ENCODE assay signal across 33 cellular contexts in genomic region chr1:18340787-18341186, GRCh38.
DNase-seq lines count a peak whose midpoint lies in the region; ATAC-seq, FAIRE-seq and TF ChIP-seq lines count a peak whose summit lies in the region.
"Had no signal": no experiment of that assay in that cellular context is flagged by ENCODE, and none has a peak within 500 bp of the region (broad histone marks: within the 10 kb centered on the region; RNA-seq: fewer than 3 reads in every experiment).

No MANE protein-coding gene starts in this region.

- no peak for DNase-seq in GM12878 (ENCODE audit: low read depth, low spot score)
- no peak for DNase-seq in K562 (ENCODE audit: extremely low read depth in 1 of 4, low spot score in 3 of 4)
- DNase-seq in HT-29 (ENCODE audit: low spot score) = no peak
- no peak for DNase-seq in RPMI8226
- DNase-seq: 8988T; AML-193; BE2C; C1 segment of cervical spinal cord; Caco-2; Calu3; CD4-positive, alpha-beta memory T cell; CD4-positive, alpha-beta T cell; CD4-positive, CD25-positive, alpha-beta regulatory T cell; CD8-positive, alpha-beta memory T cell; CD8-positive, alpha-beta T cell; COR-L47; DMS 273 treated with DMSO at 0.1 percent for 48 hours; DMS153; DMS53; DMS79; DMS79 treated with DMSO at 0.1 percent for 48 hours; DND-41; EL had no signal

- SMC1A ChIA-PET in GM12878 (lab: Charles Lee; ENCODE audit: uncharacterized antibody, unreplicated experiment) = no interaction called here

- peak overlapping the region in 6 of 11 experiments; percentile 15 to 50 (median 20); a peak in 6 of 22 replicates for H3K4me2 ChIP-seq in BLaER1 treated with 17β-estradiol and CSF1 and Interleukin-3, amounts not matched to agents 10 nM and 100 nM
- H3K4me2 ChIP-seq in GM12878 (ENCODE audit: control insufficient read depth, insufficient read depth) (peak overlapping the region; percentile 44; the same call in 1 of the 2 replicates), K562 (ENCODE audit: insufficient read depth, low read length) (no peak overlapping the region)
- H3K4me2 ChIP-seq: A549, BLaER1 had no signal

- no peaks in the 10 kb centered on the region; a peak in 1 of 22 replicates for H3K27me3 ChIP-seq in BLaER1 treated with 17β-estradiol and CSF1 and Interleukin-3, amounts not matched to agents 10 nM and 100 nM
- H3K27me3 ChIP-seq in GM12878 (replicated peaks in 1 of 2; ENCODE audit: control insufficient read depth in 2 of 2, insufficient read depth in 2 of 2, low read length in 1 of 2) (no peaks in the 10 kb centered on the region), K562 (ENCODE audit: control insufficient read depth in 2 of 2, insufficient read depth in 2 of 2, low read length in 2 of 2) (peaks cover 0 to 11% of the 10 kb centered on the region in 2 experiments; a peak in 1 of 5 replicates)
- H3K27me3 ChIP-seq: BE2C, BLaER1 had no signal

- ATAC-seq in GM12878 (no peak), K562 (no peak), GM21515 (IDR thresholded peaks at IDR 0.05; ENCODE audit: unreplicated experiment) (no peak), HG03565 (IDR thresholded peaks at IDR 0.05; ENCODE audit: unreplicated experiment) (no peak)
- ATAC-seq: A549; CD8-positive, alpha-beta T cell had no signal

- TF ChIP-seq RAD21 in GM12878 (IDR thresholded peaks at IDR 0.05; ENCODE audit: insufficient read depth, low read depth, low read length) (no peak), K562 (CRISPR knock-in tag; conservative IDR thresholded peaks at IDR 0.05 in 1 of 2, IDR thresholded peaks at IDR 0.05 in 1 of 2) (no peak)

- TF ChIP-seq CTCF in HEK293 (tag by site-specific recombination; IDR thresholded peaks at IDR 0.05) (no peak), GM12878 (IDR thresholded peaks at IDR 0.05 in 2 of 3, conservative IDR thresholded peaks at IDR 0.05 in 1 of 3; ENCODE audit: control insufficient read depth in 2 of 3, extremely low read depth in 1 of 3, insufficient read depth in 1 of 3, low read depth in 3 of 3, low read length in 3 of 3) (no peak), K562 (IDR thresholded peaks at IDR 0.05 in 2 of 3, conservative IDR thresholded peaks at IDR 0.05 in 1 of 3; ENCODE audit: insufficient read depth in 2 of 3, low read depth in 1 of 3, low read length in 3 of 3) (no peak)

- H4K20me1 ChIP-seq in BLaER1 treated with 17β-estradiol and CSF1 and Interleukin-3, amounts not matched to agents 10 nM and 100 nM = no peaks in the 10 kb centered on the region; a peak in 2 of 22 replicates
- H4K20me1 ChIP-seq in GM12878 (ENCODE audit: control insufficient read depth, insufficient read depth) (no peaks in the 10 kb centered on the region), K562 (replicated peaks; ENCODE audit: control insufficient read depth, insufficient read depth, low read length) (0 out of 2 replicates have a peak, but pooled peaks cover 3% of the 10 kb centered on the region)
- H4K20me1 ChIP-seq: BLaER1 had no signal

- FAIRE-seq in GM12878 (lab: Jason Lieb, UNC) = no peak
- no peak for FAIRE-seq in K562 (lab: Jason Lieb, UNC)
- FAIRE-seq: A204.1, A549, D721Med had no signal

- H3K9me1 ChIP-seq in K562 (ENCODE audit: control insufficient read depth, insufficient read depth, low read length) = no peaks in the 10 kb centered on the region

- TF ChIP-seq EP300 in GM12878 (IDR thresholded peaks at IDR 0.05; ENCODE audit: borderline replicate concordance in 1 of 2, control insufficient read depth in 1 of 2, low read depth in 2 of 2, low read length in 2 of 2) (no peak), K562 (IDR thresholded peaks at IDR 0.05; ENCODE audit: low read length) (no peak)

- H2AFZ ChIP-seq in GM12878 (ENCODE audit: control insufficient read depth, low read depth, low read length) (no peak overlapping the region), K562 (ENCODE audit: low read depth, low read length) (no peak overlapping the region)

- peaks cover 0 to 35% (median 19%) of the 10 kb centered on the region in 10 experiments; a peak in 16 of 20 replicates for H3K4me1 ChIP-seq in BLaER1 treated with 17β-estradiol and CSF1 and Interleukin-3, amounts not matched to agents 10 nM and 100 nM
- peaks cover 3% of the 10 kb centered on the region for H3K4me1 ChIP-seq in HEK293 (ENCODE audit: control insufficient read depth, insufficient read depth, low read length)
- H3K4me1 ChIP-seq in GM12878 (ENCODE audit: control insufficient read depth, insufficient read depth, low read length) = peaks cover 27% of the 10 kb centered on the region
- H3K4me1 ChIP-seq in K562 (replicated peaks in 1 of 2; ENCODE audit: control insufficient read depth in 2 of 2, insufficient read depth in 2 of 2, low read length in 2 of 2) = no peaks in the 10 kb centered on the region
- H3K4me1 ChIP-seq: A549, Caco-2 had no signal

- intact Hi-C loops in GM12878 (cut with micrococcal nuclease; ENCODE audit: unreplicated experiment) (no loop called here), K562 (cut with micrococcal nuclease) (no loop called here)

- no peak overlapping the region for H3K9ac ChIP-seq in BLaER1 treated with 17β-estradiol and CSF1 and Interleukin-3, amounts not matched to agents 10 nM and 100 nM
- H3K9ac ChIP-seq in GM12878 (ENCODE audit: control insufficient read depth, insufficient read depth, low read length) = no peak overlapping the region
- H3K9ac ChIP-seq in K562 (ENCODE audit: insufficient read depth in 1 of 2, low read depth in 2 of 2, low read length in 2 of 2) = no peak overlapping the region
- H3K9ac ChIP-seq: BLaER1 had no signal

- CTCF ChIA-PET in HEK293 (lab: Yijun Ruan, JAX) = interaction anchor here (1.0 kb wide), 2 partner anchors 38 to 729 kb away, joined by 3 to 4 read pairs; no protein-coding TSS in a partner anchor
- CTCF ChIA-PET in GM12878 (lab: Yijun Ruan, JAX) = no interaction called here
- CTCF ChIA-PET in K562 (lab: Yijun Ruan, JAX; ENCODE audit: low intra/inter-chr PET ratio) = no interaction called here

- 56% methylated on average over 1 of the region's 2 CpGs for WGBS in GM12878 (ENCODE audit: insufficient coverage, insufficient replicate concordance, low lambda C conversion rate, missing lambda C conversion rate)
- WGBS in K562 (ENCODE audit: insufficient coverage, low coverage, missing lambda C conversion rate) = 0% methylated on average over 2 of the region's 2 CpGs

- H3K79me2 ChIP-seq in GM12878 (ENCODE audit: control insufficient read depth, insufficient read depth, low read length) = no peaks in the 10 kb centered on the region
- H3K79me2 ChIP-seq in K562 (ENCODE audit: control insufficient read depth, insufficient read depth, low read length) = no peaks in the 10 kb centered on the region

- RAD21 ChIA-PET in GM12878 (lab: Charles Lee; ENCODE audit: unreplicated experiment) = interaction anchor here (1.1 to 2.8 kb wide), 2 partner anchors 18 to 57 kb away, joined by 3 to 10 read pairs; no protein-coding TSS in a partner anchor

- in situ Hi-C loops in GM12878 (cut with MboI) = no loop called here
- in situ Hi-C loops in K562 (cut with MboI) = no loop called here

- no peak for TF ChIP-seq POLR2A in GM12878 (IDR thresholded peaks at IDR 0.05; ENCODE audit: low read depth, low read length)
- TF ChIP-seq POLR2A in K562 (conservative IDR thresholded peaks at IDR 0.05) = no peak

- BruUV-seq in GM12878 (replicated peaks; lab: Mats Ljungman, UMichigan) = no TSS peak
- BruUV-seq in K562 (replicated peaks; lab: Mats Ljungman, UMichigan) = no TSS peak

- H3K4me3 ChIP-seq in BLaER1 treated with 17β-estradiol and CSF1 and Interleukin-3, amounts not matched to agents 10 nM and 100 nM = no peak overlapping the region
- H3K4me3 ChIP-seq in HEK293 (ENCODE audit: low read depth, low read length) (no peak overlapping the region), GM12878 (no peak overlapping the region), K562 (no peak overlapping the region)
- H3K4me3 ChIP-seq: A549, BLaER1 had no signal

- H3K9me3 ChIP-seq in BLaER1 treated with 17β-estradiol and CSF1 and Interleukin-3, amounts not matched to agents 10 nM and 100 nM (replicated peaks in 1 of 11) = no peaks in the 10 kb centered on the region
- H3K9me3 ChIP-seq in HEK293 (ENCODE audit: control insufficient read depth, insufficient read depth, low read depth, low read length) = no peaks in the 10 kb centered on the region
- no peaks in the 10 kb centered on the region; the same call in 1 of the 3 replicates for H3K9me3 ChIP-seq in GM12878 (replicated peaks; ENCODE audit: control insufficient read depth, insufficient read depth, low read length)
- H3K9me3 ChIP-seq in K562 (replicated peaks; ENCODE audit: control insufficient read depth, insufficient read depth, low read depth, low read length) = no peaks in the 10 kb centered on the region
- H3K9me3 ChIP-seq: A549, BE2C, BLaER1, Caco-2 had no signal

- H3K27ac ChIP-seq in BLaER1 treated with 17β-estradiol and CSF1 and Interleukin-3, amounts not matched to agents 10 nM and 100 nM = no peak overlapping the region
- H3K27ac ChIP-seq in HEK293 (ENCODE audit: extremely low read depth, low read depth, low read length) = no peak overlapping the region
- H3K27ac ChIP-seq in GM12878 (ENCODE audit: control insufficient read depth, insufficient read depth) = peak overlapping the region; percentile 52
- no peak overlapping the region for H3K27ac ChIP-seq in K562 (ENCODE audit: extremely low read depth, low read depth, low read length)
- H3K27ac ChIP-seq: 22Rv1, A549, BLaER1, C4-2B had no signal

- no peaks in the 10 kb centered on the region for H3K36me3 ChIP-seq in BLaER1 treated with 17β-estradiol and CSF1 and Interleukin-3, amounts not matched to agents 10 nM and 100 nM
- H3K36me3 ChIP-seq in HEK293 (ENCODE audit: control insufficient read depth in 2 of 2, insufficient read depth in 1 of 2, low read length in 2 of 2) (no peaks in the 10 kb centered on the region), GM12878 (ENCODE audit: control insufficient read depth in 2 of 2, insufficient read depth in 2 of 2, low read length in 1 of 2) (no peaks in the 10 kb centered on the region), K562 (ENCODE audit: control insufficient read depth, insufficient read depth, low read length) (no peaks in the 10 kb centered on the region)
- H3K36me3 ChIP-seq: BE2C, BLaER1 had no signal

- POLR2A ChIA-PET in HEK293 (lab: Yijun Ruan, JAX) (no interaction called here), GM12878 (lab: Charles Lee) (no interaction called here), K562 (lab: Yijun Ruan, JAX) (interaction anchor here (0.5 to 0.7 kb wide), 2 partner anchors 231 to 1024 kb away, joined by 3 to 4 read pairs; no protein-coding TSS in a partner anchor)

TF ChIP-seq in HEK293, 187 proteins besides CTCF, POLR2A, EP300 and RAD21 (continues in another document):
- TF ChIP-seq ZNF19 (tag by site-specific recombination; IDR thresholded peaks at IDR 0.05; ENCODE audit: low read depth) = no peak
- no peak for TF ChIP-seq ZFP37 (tag by site-specific recombination; IDR thresholded peaks at IDR 0.05)
